ENCODE assay signal across 26 cellular contexts in genomic region chr1:152964536-152964935, GRCh38. TPM values are rescaled to one million over a fixed set of nuclear protein-coding genes. Genes with fewer than 3 reads are reported as not detected.
"Had no signal": no experiment of that assay in that cellular context is flagged by ENCODE, and none has a peak within 500 bp of the region (broad histone marks: within the 10 kb centered on the region; RNA-seq: fewer than 3 reads in every experiment).

No MANE protein-coding gene starts in this region.

- H3K9me3 Mint-ChIP-seq: activated CD4-positive, alpha-beta memory T cell treated with anti-CD3 and anti-CD28 coated beads for 36 hours; activated CD4-positive, alpha-beta T cell treated with anti-CD3 and anti-CD28 coated beads, Interleukin-2, amount 10 ng/mL, durations not matched to agents 7 days and 5 days; activated naive CD4-positive, alpha-beta T cell treated with anti-CD3 and anti-CD28 coated beads, Interleukin-2, amount 50 U/mL, for 24 hours; activated T-cell treated with anti-CD3 and anti-CD28 coated beads, Interleukin-2, amount 50 U/mL, for 72 hours had no signal

- H3K36me3 ChIP-seq: breast epithelium, SJCRH30 had no signal

- H3K4me3 Mint-ChIP-seq: activated CD4-positive, alpha-beta memory T cell treated with anti-CD3 and anti-CD28 coated beads for 36 hours; activated CD4-positive, alpha-beta T cell treated with anti-CD3 and anti-CD28 coated beads, Interleukin-2, amount 10 ng/mL, durations not matched to agents 7 days and 5 days; activated naive CD4-positive, alpha-beta T cell treated with anti-CD3 and anti-CD28 coated beads, Interleukin-2, amount 50 U/mL, for 24 hours; activated T-cell treated with anti-CD3 and anti-CD28 coated beads, Interleukin-2, amount 50 U/mL, for 72 hours had no signal

- H3K4me1 Mint-ChIP-seq: activated naive CD4-positive, alpha-beta T cell treated with anti-CD3 and anti-CD28 coated beads, Interleukin-2, amount 50 U/mL, for 24 hours had no signal

- H3K27me3 ChIP-seq: breast epithelium, SJCRH30 had no signal

- H3K36me3 Mint-ChIP-seq: activated CD4-positive, alpha-beta memory T cell treated with anti-CD3 and anti-CD28 coated beads for 36 hours; activated naive CD4-positive, alpha-beta T cell treated with anti-CD3 and anti-CD28 coated beads, Interleukin-2, amount 50 U/mL, for 24 hours had no signal

- H3K4me3 ChIP-seq: breast epithelium, PC-9, SJCRH30 had no signal

- DNase-seq: activated CD4-positive, alpha-beta memory T cell treated with anti-CD3 and anti-CD28 coated beads for 36 hours; activated CD4-positive, alpha-beta T cell treated with anti-CD3 and anti-CD28 coated beads, Interleukin-2, amount 10 ng/mL, durations not matched to agents 7 days and 5 days; activated CD4-positive, CD25-positive, alpha-beta regulatory T cell; activated CD8-positive, alpha-beta memory T cell treated with anti-CD3 and anti-CD28 coated beads, Interleukin-2, amount 50 U/mL, for 4 hours; activated naive CD4-positive, alpha-beta T cell; activated T-cell treated with anti-CD3 and anti-CD28 coated beads, Interleukin-2, amount 50 U/mL, for 72 hours; aorta; central memory CD4-positive, alpha-beta T cell; NCI-H1105 treated with DMSO at 0.1 percent for 48 hours; NCI-H1436 treated with DMSO at 0.1 percent for 48 hours; NCI-H187 treated with DMSO at 0.1 percent for 48 hours; NCI-H2081 treated with DMSO at 0.1 percent for 48 hours; NCI-H446; NCI-H524; Right ventricle myocardium superior; SJCRH30; SK-N-SH; T-helper 1 cell had no signal

- H3K27ac ChIP-seq: breast epithelium, KMS-11, PC-9, SJCRH30, VCaP had no signal

- H3K27ac Mint-ChIP-seq: activated CD4-positive, alpha-beta memory T cell treated with anti-CD3 and anti-CD28 coated beads for 36 hours; activated CD4-positive, alpha-beta T cell treated with anti-CD3 and anti-CD28 coated beads, Interleukin-2, amount 10 ng/mL, durations not matched to agents 7 days and 5 days; activated naive CD4-positive, alpha-beta T cell treated with anti-CD3 and anti-CD28 coated beads, Interleukin-2, amount 50 U/mL, for 24 hours; activated T-cell treated with anti-CD3 and anti-CD28 coated beads, Interleukin-2, amount 50 U/mL, for 72 hours had no signal

RNA-seq across cellular contexts. Expression of gene SPRR4, which starts 5.9 kb away (rescaled TPM):
- total RNA-seq: activated CD4-positive, alpha-beta memory T cell treated with anti-CD3 and anti-CD28 coated beads for 36 hours; activated CD4-positive, alpha-beta T cell treated with anti-CD3 and anti-CD28 coated beads, Interleukin-2, amount 10 ng/mL, durations not matched to agents 7 days and 5 days; activated CD8-positive, alpha-beta memory T cell treated with anti-CD3 and anti-CD28 coated beads for 36 hours; activated T-cell treated with anti-CD3 and anti-CD28 coated beads, Interleukin-2, amount 50 U/mL, for 72 hours; aorta; breast epithelium; PC-9; Right ventricle myocardium superior; RPMI7951; SJCRH30; T-helper 2 cell treated with Interferon-gamma antibody and Interleukin-4, amounts not matched to agents 100 ng/mL and 5 ng/mL, for 36 hours had no signal

RNA-seq across cellular contexts. Expression of gene SPRR5, which starts 17.5 kb away (rescaled TPM):
- total RNA-seq: activated CD4-positive, alpha-beta memory T cell treated with anti-CD3 and anti-CD28 coated beads for 36 hours; activated CD4-positive, alpha-beta T cell treated with anti-CD3 and anti-CD28 coated beads, Interleukin-2, amount 10 ng/mL, durations not matched to agents 7 days and 5 days; activated CD8-positive, alpha-beta memory T cell treated with anti-CD3 and anti-CD28 coated beads for 36 hours; activated T-cell treated with anti-CD3 and anti-CD28 coated beads, Interleukin-2, amount 50 U/mL, for 72 hours; aorta; breast epithelium; PC-9; Right ventricle myocardium superior; RPMI7951; SJCRH30; T-helper 2 cell treated with Interferon-gamma antibody and Interleukin-4, amounts not matched to agents 100 ng/mL and 5 ng/mL, for 36 hours had no signal

RNA-seq across cellular contexts. Expression of gene SPRR1A, which starts 19.3 kb away (rescaled TPM):
- total RNA-seq: activated CD4-positive, alpha-beta memory T cell treated with anti-CD3 and anti-CD28 coated beads for 36 hours; activated CD4-positive, alpha-beta T cell treated with anti-CD3 and anti-CD28 coated beads, Interleukin-2, amount 10 ng/mL, durations not matched to agents 7 days and 5 days; activated CD8-positive, alpha-beta memory T cell treated with anti-CD3 and anti-CD28 coated beads for 36 hours; activated T-cell treated with anti-CD3 and anti-CD28 coated beads, Interleukin-2, amount 50 U/mL, for 72 hours; aorta; breast epithelium; PC-9; Right ventricle myocardium superior; RPMI7951; SJCRH30; T-helper 2 cell treated with Interferon-gamma antibody and Interleukin-4, amounts not matched to agents 100 ng/mL and 5 ng/mL, for 36 hours had no signal

RNA-seq across cellular contexts. Expression of gene SPRR3, which starts 37.0 kb away (rescaled TPM):
- total RNA-seq: activated CD4-positive, alpha-beta memory T cell treated with anti-CD3 and anti-CD28 coated beads for 36 hours; activated CD4-positive, alpha-beta T cell treated with anti-CD3 and anti-CD28 coated beads, Interleukin-2, amount 10 ng/mL, durations not matched to agents 7 days and 5 days; activated CD8-positive, alpha-beta memory T cell treated with anti-CD3 and anti-CD28 coated beads for 36 hours; activated T-cell treated with anti-CD3 and anti-CD28 coated beads, Interleukin-2, amount 50 U/mL, for 72 hours; breast epithelium; Right ventricle myocardium superior; RPMI7951; SJCRH30; T-helper 2 cell treated with Interferon-gamma antibody and Interleukin-4, amounts not matched to agents 100 ng/mL and 5 ng/mL, for 36 hours had no signal

RNA-seq across cellular contexts. Expression of gene IVL, which starts 56.2 kb away (rescaled TPM):
- total RNA-seq: activated CD4-positive, alpha-beta memory T cell treated with anti-CD3 and anti-CD28 coated beads for 36 hours; activated CD4-positive, alpha-beta T cell treated with anti-CD3 and anti-CD28 coated beads, Interleukin-2, amount 10 ng/mL, durations not matched to agents 7 days and 5 days; activated CD8-positive, alpha-beta memory T cell treated with anti-CD3 and anti-CD28 coated beads for 36 hours; activated T-cell treated with anti-CD3 and anti-CD28 coated beads, Interleukin-2, amount 50 U/mL, for 72 hours; aorta; breast epithelium; PC-9; Right ventricle myocardium superior; RPMI7951; SJCRH30; T-helper 2 cell treated with Interferon-gamma antibody and Interleukin-4, amounts not matched to agents 100 ng/mL and 5 ng/mL, for 36 hours had no signal
